8 cellular contexts compared by ENCODE assay signal in the genomic region with DNA sequence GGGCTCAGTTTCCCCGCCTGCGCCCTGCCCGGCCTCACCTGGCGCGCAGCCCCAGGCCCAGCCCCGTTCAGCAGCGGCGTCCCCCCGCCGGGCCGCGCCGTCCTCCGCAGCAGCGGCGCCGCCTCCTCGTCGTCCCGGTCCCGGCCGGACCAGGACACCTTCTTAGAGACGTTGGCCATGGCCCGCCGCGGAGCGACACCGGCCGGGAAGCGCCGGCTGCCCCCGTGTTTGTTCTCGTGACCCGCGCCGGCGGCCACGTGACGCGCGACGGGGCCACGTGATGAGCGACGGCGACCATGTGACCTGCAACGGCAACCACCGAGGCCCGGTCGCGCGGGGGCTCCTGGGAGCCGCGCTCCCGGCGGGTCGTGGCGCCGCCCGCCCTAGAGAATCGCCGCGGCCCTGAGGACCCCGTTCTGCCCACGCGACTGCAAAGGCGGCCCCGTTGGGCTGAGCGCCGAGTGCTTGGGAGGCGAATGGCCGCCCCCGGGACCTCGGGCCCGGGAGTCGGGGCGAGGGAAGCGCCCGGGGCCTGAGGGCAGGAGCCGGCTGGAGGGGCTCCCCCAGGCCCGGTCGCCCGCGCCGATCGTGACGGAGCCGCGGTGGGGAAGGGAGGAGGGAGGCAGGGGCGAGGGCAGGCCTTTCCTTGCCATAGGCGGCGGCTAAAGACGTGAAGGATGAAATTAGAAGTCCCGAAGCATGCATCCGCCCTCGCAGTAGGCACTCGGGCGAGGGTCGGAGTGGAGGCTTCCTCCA. TPM values are rescaled to one million over a fixed set of nuclear protein-coding genes. Genes with fewer than 3 reads are reported as not detected.
DNase-seq lines count a peak whose midpoint lies in the region; ATAC-seq and TF ChIP-seq lines count a peak whose summit lies in the region.

A gene with protein sequence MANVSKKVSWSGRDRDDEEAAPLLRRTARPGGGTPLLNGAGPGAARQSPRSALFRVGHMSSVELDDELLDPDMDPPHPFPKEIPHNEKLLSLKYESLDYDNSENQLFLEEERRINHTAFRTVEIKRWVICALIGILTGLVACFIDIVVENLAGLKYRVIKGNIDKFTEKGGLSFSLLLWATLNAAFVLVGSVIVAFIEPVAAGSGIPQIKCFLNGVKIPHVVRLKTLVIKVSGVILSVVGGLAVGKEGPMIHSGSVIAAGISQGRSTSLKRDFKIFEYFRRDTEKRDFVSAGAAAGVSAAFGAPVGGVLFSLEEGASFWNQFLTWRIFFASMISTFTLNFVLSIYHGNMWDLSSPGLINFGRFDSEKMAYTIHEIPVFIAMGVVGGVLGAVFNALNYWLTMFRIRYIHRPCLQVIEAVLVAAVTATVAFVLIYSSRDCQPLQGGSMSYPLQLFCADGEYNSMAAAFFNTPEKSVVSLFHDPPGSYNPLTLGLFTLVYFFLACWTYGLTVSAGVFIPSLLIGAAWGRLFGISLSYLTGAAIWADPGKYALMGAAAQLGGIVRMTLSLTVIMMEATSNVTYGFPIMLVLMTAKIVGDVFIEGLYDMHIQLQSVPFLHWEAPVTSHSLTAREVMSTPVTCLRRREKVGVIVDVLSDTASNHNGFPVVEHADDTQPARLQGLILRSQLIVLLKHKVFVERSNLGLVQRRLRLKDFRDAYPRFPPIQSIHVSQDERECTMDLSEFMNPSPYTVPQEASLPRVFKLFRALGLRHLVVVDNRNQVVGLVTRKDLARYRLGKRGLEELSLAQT (minus strand): TSS at position 233 of the 756 bp plus-strand sequence. CDS start 54 bp downstream, at position 179.

- H3K36me3 Mint-ChIP-seq in neural crest cell (ENCODE audit: low read depth), result no peaks in the 10 kb centered on the region

- no peaks in the 10 kb centered on the region for H4K20me1 ChIP-seq in DOHH2 (ENCODE audit: control insufficient read depth, insufficient read depth, low read depth, low read length)
- no peaks in the 10 kb centered on the region for H4K20me1 ChIP-seq in KMS-11 (ENCODE audit: insufficient read depth)

- H3K27ac ChIP-seq in DOHH2 (ENCODE audit: low read depth, low read length) (peak within 1 kb of the TSS; percentile 61), KMS-11 (peak within 1 kb of the TSS; percentile 68), stomach (peak within 1 kb of the TSS; percentile 90 to 96 (median 92))

- H3F3A ChIP-seq in DOHH2 (ENCODE audit: control insufficient read depth, insufficient read depth), result peaks cover 6% of the 10 kb centered on the region; the same call in 1 of the 2 replicates

- TF ChIP-seq POLR2A in stomach (IDR thresholded peaks at IDR 0.05), result peak in 1 of 4 donors; percentile 81

- H3K36me3 ChIP-seq in DOHH2 (ENCODE audit: control insufficient read depth, low read length) (0 out of 2 replicates have a peak, but pooled peaks cover 4% of the 10 kb centered on the region), KMS-11 (ENCODE audit: insufficient read depth) (no peaks in the 10 kb centered on the region), stomach (no peaks in the 10 kb centered on the region)

- H3K4me2 ChIP-seq in DOHH2 (ENCODE audit: low read length) (peak within 1 kb of the TSS; percentile 94), KMS-11 (peak within 1 kb of the TSS; percentile 95)

- H3K79me2 ChIP-seq in DOHH2 (ENCODE audit: control insufficient read depth, low read length), result peaks cover 56% of the 10 kb centered on the region
- H3K79me2 ChIP-seq in KMS-11 (ENCODE audit: insufficient read depth, low read depth), result peaks cover 12% of the 10 kb centered on the region; the same call in 1 of the 2 replicates

- H3K9me3 ChIP-seq in DOHH2 (ENCODE audit: control insufficient read depth, insufficient read depth, low read length) (no peaks in the 10 kb centered on the region), stomach (no peaks in the 10 kb centered on the region)

- H3K9me2 ChIP-seq in DOHH2 (replicated peaks; ENCODE audit: control insufficient read depth, low read length), result no peaks in the 10 kb centered on the region

- ATAC-seq in GM21737 (IDR thresholded peaks at IDR 0.05; ENCODE audit: unreplicated experiment), result peak; percentile 73

- H3K4me1 Mint-ChIP-seq in neural crest cell, result peaks cover 27% of the 10 kb centered on the region

- peaks cover 6% of the 10 kb centered on the region for H3K27me3 Mint-ChIP-seq in neural crest cell (ENCODE audit: low read depth)

- H3K27ac Mint-ChIP-seq in neural crest cell (ENCODE audit: unreplicated experiment), result peak within 1 kb of the TSS; percentile 88

- no peaks in the 10 kb centered on the region for H3K27me3 ChIP-seq in DOHH2 (ENCODE audit: control insufficient read depth, low read length)
- H3K27me3 ChIP-seq in KMS-11 (ENCODE audit: insufficient read depth, low read depth), result no peaks in the 10 kb centered on the region; the same call in 1 of the 2 replicates
- no peaks in the 10 kb centered on the region for H3K27me3 ChIP-seq in stomach

- peak within 1 kb of the TSS; percentile 95 for H3K4me3 ChIP-seq in DOHH2 (ENCODE audit: low read length)
- H3K4me3 ChIP-seq in KMS-11 (IDR thresholded peaks at IDR 0.05; ENCODE audit: insufficient read depth, low read depth, low read length), result peak within 1 kb of the TSS; percentile 70
- H3K4me3 ChIP-seq in fibroblast of villous mesenchyme (ENCODE audit: low read depth, low read length), result peak within 1 kb of the TSS; percentile 81
- peak within 1 kb of the TSS; percentile 93 to 98 (median 96) for H3K4me3 ChIP-seq in stomach

- peak within 1 kb of the TSS; percentile 91 for H3K4me3 Mint-ChIP-seq in neural crest cell

- intact Hi-C loops in stomach (cut with DNase I; ENCODE audit: low total_unique reads), result no loop called here

- DNase-seq in SHP77 treated with DMSO at 0.1 percent for 48 hours (lab: John Stamatoyannopoulos, UW) (peak; percentile 37), activated gamma-delta T cell treated with Interleukin-2 at 50 U/mL for 16 hours (peak; percentile 84), fibroblast of villous mesenchyme (ENCODE audit: low read depth) (peak; percentile 87), neural crest cell (ENCODE audit: low read depth, low spot score) (peak; percentile 78), stomach (peak; percentile 94)

- H3K9me3 Mint-ChIP-seq in neural crest cell, result no peaks in the 10 kb centered on the region

- 0 to 1% (median 0%) methylated on average over 12 to 99 of the region's 99 CpGs for WGBS in stomach, 5 donors

- no peak for TF ChIP-seq EP300 in stomach (IDR thresholded peaks at IDR 0.05)

- TF ChIP-seq CTCF in DOHH2 (IDR thresholded peaks at IDR 0.05; ENCODE audit: low read depth, low read length, poor library complexity, severe bottlenecking) (no peak), KMS-11 (conservative IDR thresholded peaks at IDR 0.05; ENCODE audit: low read depth, low read length) (no peak), fibroblast of villous mesenchyme (IDR thresholded peaks at IDR 0.05; ENCODE audit: insufficient read depth, low read depth, low read length) (no peak), neural crest cell (conservative IDR thresholded peaks at IDR 0.05) (no peak), stomach (IDR thresholded peaks at IDR 0.05) (no peak)

- H3K9ac ChIP-seq in KMS-11, result peak within 1 kb of the TSS; percentile 92

- peak within 1 kb of the TSS; percentile 98 for H2AFZ ChIP-seq in KMS-11 (ENCODE audit: low read depth)

- H3K4me1 ChIP-seq in DOHH2 (ENCODE audit: control insufficient read depth, low read length), result peaks cover 47% of the 10 kb centered on the region
- H3K4me1 ChIP-seq in KMS-11 (ENCODE audit: low read depth, poor library complexity, severe bottlenecking), result peaks cover 16% of the 10 kb centered on the region
- peaks cover 16 to 53% (median 45%) of the 10 kb centered on the region in 4 donors for H3K4me1 ChIP-seq in stomach

RNA-seq across cellular contexts. Expression of the gene that starts here (rescaled TPM):
- 85.1 and 159 TPM in 2 replicates for total RNA-seq in fibroblast of villous mesenchyme
- 74.5 and 82.4 TPM in 2 replicates for total RNA-seq in neural crest cell
- 100 to 1,000 TPM in 2 of 5 donors, 10 to 100 TPM in 3; 47.2 to 489 (median 69.1) TPM for total RNA-seq in stomach
- 10 to 100 TPM in 2 of 3 donors, 1 to 10 TPM in 1; 8.7 to 36.5 (median 27.3) TPM for polyA plus RNA-seq in stomach

Comparison
In these comparisons a context has a peak if more than half of its experiments do, and no peak if none do; other contexts are left out.
1. Peak in every context shown above with its lines: DNase-seq, ATAC-seq, H3K4me3 ChIP-seq and H3K27ac ChIP-seq.
2. DNase-seq: peak in every context shown above with its lines; median percentile 94 in stomach; 87 in fibroblast of villous mesenchyme; 84 in activated gamma-delta T cell treated with Interleukin-2 at 50 U/mL for 16 hours; 78 in neural crest cell; 37 in SHP77 treated with DMSO at 0.1 percent for 48 hours.